In genomic region chr16:46950009-46950408, GRCh38 we compare ENCODE assay signal across 13 cellular contexts. TPM values are rescaled to one million over a fixed set of nuclear protein-coding genes. Genes with fewer than 3 reads are reported as not detected.
DNase-seq lines count a peak whose midpoint lies in the region; ATAC-seq lines count a peak whose summit lies in the region.
"Had no signal": no experiment of that assay in that cellular context is flagged by ENCODE, and none has a peak within 500 bp of the region (broad histone marks: within the 10 kb centered on the region; RNA-seq: fewer than 3 reads in every experiment).

No MANE protein-coding gene starts in this region.

- intact Hi-C loops in activated CD4-positive, alpha-beta memory T cell treated with anti-CD3 and anti-CD28 coated beads for 36 hours (cut with micrococcal nuclease) = no loop called here

- H3K36me3 Mint-ChIP-seq in activated CD4-positive, alpha-beta memory T cell treated with anti-CD3 and anti-CD28 coated beads for 36 hours = peaks cover 6% of the 10 kb centered on the region
- peaks cover 7% of the 10 kb centered on the region for H3K36me3 Mint-ChIP-seq in activated CD4-positive, alpha-beta memory T cell treated with anti-CD3 and anti-CD28 coated beads, Interleukin-2, amount 10 ng/mL, durations not matched to agents 7 days and 5 days (ENCODE audit: low read depth)
- H3K36me3 Mint-ChIP-seq in stimulated activated naive CD8-positive, alpha-beta T cell treated with anti-CD3 and anti-CD28 coated beads, Interleukin-15, Interleukin-2, amounts not matched to agents 100 ng/mL and 50 ng/mL, for 24 hours (ENCODE audit: low read depth) = peaks cover 5% of the 10 kb centered on the region

- peak overlapping the region; percentile 76 for H3K27ac Mint-ChIP-seq in activated CD4-positive, alpha-beta memory T cell treated with anti-CD3 and anti-CD28 coated beads for 36 hours
- no peak overlapping the region for H3K27ac Mint-ChIP-seq in activated CD4-positive, alpha-beta memory T cell treated with anti-CD3 and anti-CD28 coated beads, Interleukin-2, amount 10 ng/mL, durations not matched to agents 7 days and 5 days
- H3K27ac Mint-ChIP-seq in stimulated activated naive CD8-positive, alpha-beta T cell treated with anti-CD3 and anti-CD28 coated beads, Interleukin-15, Interleukin-2, amounts not matched to agents 100 ng/mL and 50 ng/mL, for 24 hours = peak overlapping the region; percentile 36
- H3K27ac Mint-ChIP-seq: CD4-positive, alpha-beta T cell had no signal

- no peaks in the 10 kb centered on the region for H3K27me3 Mint-ChIP-seq in activated CD4-positive, alpha-beta memory T cell treated with anti-CD3 and anti-CD28 coated beads for 36 hours
- no peaks in the 10 kb centered on the region for H3K27me3 Mint-ChIP-seq in activated CD4-positive, alpha-beta memory T cell treated with anti-CD3 and anti-CD28 coated beads, Interleukin-2, amount 10 ng/mL, durations not matched to agents 7 days and 5 days
- no peaks in the 10 kb centered on the region for H3K27me3 Mint-ChIP-seq in stimulated activated naive CD8-positive, alpha-beta T cell treated with anti-CD3 and anti-CD28 coated beads, Interleukin-15, Interleukin-2, amounts not matched to agents 100 ng/mL and 50 ng/mL, for 24 hours
- H3K27me3 Mint-ChIP-seq: CD4-positive, alpha-beta T cell had no signal

- peaks cover 26% of the 10 kb centered on the region for H3K4me1 Mint-ChIP-seq in activated CD4-positive, alpha-beta memory T cell treated with anti-CD3 and anti-CD28 coated beads for 36 hours (ENCODE audit: low read depth)
- peaks cover 24% of the 10 kb centered on the region for H3K4me1 Mint-ChIP-seq in activated CD4-positive, alpha-beta memory T cell treated with anti-CD3 and anti-CD28 coated beads, Interleukin-2, amount 10 ng/mL, durations not matched to agents 7 days and 5 days
- peaks cover 16% of the 10 kb centered on the region for H3K4me1 Mint-ChIP-seq in stimulated activated naive CD8-positive, alpha-beta T cell treated with anti-CD3 and anti-CD28 coated beads, Interleukin-15, Interleukin-2, amounts not matched to agents 100 ng/mL and 50 ng/mL, for 24 hours (ENCODE audit: low read depth)

- CTCF ChIA-PET in activated CD4-positive, alpha-beta memory T cell treated with anti-CD3 and anti-CD28 coated beads for 36 hours (lab: Charles Lee) = interaction anchor here (2.2 to 4.7 kb wide), 3 partner anchors 23 to 1207 kb away, joined by 5 to 30 read pairs (median 17); partner anchors contain the start of gene DNAJA2
- CTCF ChIA-PET in activated CD4-positive, alpha-beta memory T cell treated with anti-CD3 and anti-CD28 coated beads, Interleukin-2, amount 10 ng/mL, durations not matched to agents 7 days and 5 days (lab: Charles Lee) = interaction anchor here (0.7 to 1.6 kb wide), 5 partner anchors 12 to 1367 kb away, joined by 3 to 4 read pairs (median 3); no protein-coding TSS in a partner anchor

- H3K9me3 Mint-ChIP-seq in activated CD4-positive, alpha-beta memory T cell treated with anti-CD3 and anti-CD28 coated beads for 36 hours = no peaks in the 10 kb centered on the region
- no peaks in the 10 kb centered on the region for H3K9me3 Mint-ChIP-seq in activated CD4-positive, alpha-beta memory T cell treated with anti-CD3 and anti-CD28 coated beads, Interleukin-2, amount 10 ng/mL, durations not matched to agents 7 days and 5 days
- no peaks in the 10 kb centered on the region for H3K9me3 Mint-ChIP-seq in stimulated activated naive CD8-positive, alpha-beta T cell treated with anti-CD3 and anti-CD28 coated beads, Interleukin-15, Interleukin-2, amounts not matched to agents 100 ng/mL and 50 ng/mL, for 24 hours
- H3K9me3 Mint-ChIP-seq: CD4-positive, alpha-beta T cell had no signal

- no peak for ATAC-seq in stimulated activated naive CD8-positive, alpha-beta T cell treated with anti-CD3 and anti-CD28 coated beads, Interleukin-15, Interleukin-2, amounts not matched to agents 100 U/mL and 50 U/mL, for 24 hours
- peak; percentile 74 for ATAC-seq in left lobe of liver
- ATAC-seq: HCT116 had no signal

- POLR2A ChIA-PET in activated CD4-positive, alpha-beta memory T cell treated with anti-CD3 and anti-CD28 coated beads for 36 hours (lab: Charles Lee) = interaction anchor here (0.6 to 4.6 kb wide), 3 partner anchors 11 to 513 kb away, joined by 3 to 36 read pairs (median 3); partner anchors contain the start of gene DNAJA2
- POLR2A ChIA-PET in activated CD4-positive, alpha-beta memory T cell treated with anti-CD3 and anti-CD28 coated beads, Interleukin-2, amount 10 ng/mL, durations not matched to agents 7 days and 5 days (lab: Charles Lee) = interaction anchor here (4.4 kb wide), 1 partner anchor 23 kb away, joined by 30 read pairs; the partner anchor contains the start of gene DNAJA2

- DNase-seq in activated CD4-positive, alpha-beta memory T cell treated with anti-CD3 and anti-CD28 coated beads for 36 hours = no peak
- DNase-seq in activated CD4-positive, alpha-beta memory T cell treated with anti-CD3 and anti-CD28 coated beads, Interleukin-2, amount 10 ng/mL, durations not matched to agents 7 days and 5 days = no peak
- no peak for DNase-seq in stimulated activated naive CD8-positive, alpha-beta T cell treated with anti-CD3 and anti-CD28 coated beads, Interleukin-15, Interleukin-2, amounts not matched to agents 100 U/mL and 50 U/mL, for 24 hours
- DNase-seq in left lobe of liver (ENCODE audit: low spot score) (no peak), ecto neural progenitor cell (ENCODE audit: low spot score) (no peak), NOMO-1 treated with DMSO at 0.1 percent for 48 hours (lab: John Stamatoyannopoulos, UW; ENCODE audit: unreplicated experiment) (no peak)
- DNase-seq: ACHN; Calu3; CD4-positive, alpha-beta T cell; DMS 273 treated with DMSO at 0.1 percent for 48 hours; GM23248 had no signal

- H3K4me3 Mint-ChIP-seq in activated CD4-positive, alpha-beta memory T cell treated with anti-CD3 and anti-CD28 coated beads for 36 hours = no peak overlapping the region
- H3K4me3 Mint-ChIP-seq in activated CD4-positive, alpha-beta memory T cell treated with anti-CD3 and anti-CD28 coated beads, Interleukin-2, amount 10 ng/mL, durations not matched to agents 7 days and 5 days = no peak overlapping the region
- H3K4me3 Mint-ChIP-seq in stimulated activated naive CD8-positive, alpha-beta T cell treated with anti-CD3 and anti-CD28 coated beads, Interleukin-15, Interleukin-2, amounts not matched to agents 100 ng/mL and 50 ng/mL, for 24 hours = no peak overlapping the region
- H3K4me3 Mint-ChIP-seq: CD4-positive, alpha-beta T cell had no signal

RNA-seq across cellular contexts. Expression of gene DNAJA2, which starts 23.5 kb away (rescaled TPM):
- total RNA-seq in activated CD4-positive, alpha-beta memory T cell treated with anti-CD3 and anti-CD28 coated beads for 36 hours = 10 to 100 TPM; 78.9 to 80.6 TPM
- total RNA-seq in activated CD4-positive, alpha-beta memory T cell treated with anti-CD3 and anti-CD28 coated beads, Interleukin-2, amount 10 ng/mL, durations not matched to agents 7 days and 5 days = 10 to 100 TPM; 61.2 to 64.3 TPM
- 33.1 TPM for total RNA-seq in left lobe of liver
